In the genomic region with DNA sequence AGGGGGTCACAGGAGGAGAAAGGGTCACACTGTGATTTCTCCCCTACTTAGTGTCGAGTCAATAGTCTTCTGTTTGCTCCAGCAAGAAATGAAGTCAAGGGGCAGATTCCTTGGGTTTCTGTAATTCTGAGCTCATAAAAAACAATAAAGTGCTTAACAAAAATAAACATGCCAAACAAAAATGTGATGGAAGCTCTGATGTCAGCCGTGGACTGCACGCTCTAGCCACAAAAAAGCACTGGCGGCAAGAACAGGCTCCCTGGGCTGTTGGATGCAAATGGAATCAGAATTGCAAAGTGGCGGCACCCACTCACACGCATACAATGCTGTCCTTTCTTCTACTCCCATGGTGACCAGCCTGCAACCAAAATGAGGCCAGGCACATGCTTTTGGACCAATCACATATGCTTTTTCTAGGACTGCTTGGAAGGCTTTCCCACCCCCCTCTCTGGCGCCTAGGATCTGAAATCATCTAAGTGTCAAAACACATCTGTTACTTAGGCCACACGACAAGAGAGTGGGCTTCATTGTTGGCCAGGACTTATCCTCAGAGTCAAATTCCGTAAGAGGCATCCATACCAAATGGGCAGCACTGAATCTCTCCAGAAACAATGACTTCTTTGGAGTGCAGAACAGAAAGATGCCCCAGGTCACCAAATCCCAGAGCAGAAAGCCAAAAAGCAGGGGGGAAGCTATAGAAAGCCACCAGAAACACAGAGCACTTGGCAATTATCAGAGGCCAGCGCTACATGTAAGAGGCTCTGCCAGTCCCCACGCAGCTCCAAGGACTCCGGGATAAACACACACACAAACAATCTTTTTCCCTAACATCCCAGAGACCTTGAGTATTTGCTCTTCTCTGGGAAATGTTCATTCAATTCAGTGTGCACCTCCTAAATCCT, we compare ENCODE assay signal across 1 cellular context.
TF ChIP-seq lines count a peak whose summit lies in the region.

No MANE protein-coding gene starts in this region.

TF ChIP-seq in HEK293, 187 proteins besides CTCF, POLR2A, EP300 and RAD21 (continued from another document and continues in another):
- TF ChIP-seq ZBTB26 (tag by site-specific recombination; optimal IDR thresholded peaks at IDR 0.05) (no peak), ZNF169 (tag by site-specific recombination; IDR thresholded peaks at IDR 0.05) (no peak), KLF9 (tag by site-specific recombination; IDR thresholded peaks at IDR 0.05; ENCODE audit: low read depth) (no peak), ZNF707 (tag by site-specific recombination; IDR thresholded peaks at IDR 0.05) (no peak), ZNF311 (tag by site-specific recombination; IDR thresholded peaks at IDR 0.05; ENCODE audit: borderline replicate concordance) (no peak), ZBTB8A (tag by site-specific recombination; IDR thresholded peaks at IDR 0.05) (0 out of 2 replicates have a peak, but pooled peaks have one; percentile 27), BCL6B (tag by site-specific recombination; IDR thresholded peaks at IDR 0.05) (no peak), ZNF266 (tag by site-specific recombination; IDR thresholded peaks at IDR 0.05; ENCODE audit: low read depth) (no peak), ZNF548 (tag by site-specific recombination; IDR thresholded peaks at IDR 0.05) (no peak), ZNF146 (tag by site-specific recombination; IDR thresholded peaks at IDR 0.05) (no peak), HIC1 (tag by site-specific recombination; IDR thresholded peaks at IDR 0.05) (no peak), ZNF423 (tag by site-specific recombination; IDR thresholded peaks at IDR 0.05) (no peak), ZBTB48 (tag by site-specific recombination; IDR thresholded peaks at IDR 0.05) (peak; percentile 36; the same call in 1 of the 2 replicates), ZNF580 (tag by site-specific recombination; IDR thresholded peaks at IDR 0.05) (no peak), ZNF292 (tag by site-specific recombination; IDR thresholded peaks at IDR 0.05; ENCODE audit: borderline replicate concordance, low read depth) (no peak), ZNF394 (tag by site-specific recombination; IDR thresholded peaks at IDR 0.05; ENCODE audit: borderline replicate concordance) (no peak), ZNF214 (tag by site-specific recombination; IDR thresholded peaks at IDR 0.05; ENCODE audit: borderline replicate concordance) (no peak), ZSCAN30 (tag by site-specific recombination; IDR thresholded peaks at IDR 0.05) (no peak), ZNF391 (tag by site-specific recombination; IDR thresholded peaks at IDR 0.05; ENCODE audit: borderline replicate concordance, low read depth) (no peak), PRDM2 (tag by site-specific recombination; IDR thresholded peaks at IDR 0.05; ENCODE audit: borderline replicate concordance) (no peak), GLI2 (tag by site-specific recombination; IDR thresholded peaks at IDR 0.05; ENCODE audit: borderline replicate concordance, low read depth) (no peak), ZNF514 (tag by site-specific recombination; IDR thresholded peaks at IDR 0.05) (no peak), REPIN1 (tag by site-specific recombination; IDR thresholded peaks at IDR 0.05; ENCODE audit: low read depth) (no peak), ZNF555 (tag by site-specific recombination; conservative IDR thresholded peaks at IDR 0.05) (no peak; the same call in 1 of the 2 replicates), SP3 (tag by site-specific recombination; IDR thresholded peaks at IDR 0.05) (no peak), TCF7L2 (IDR thresholded peaks at IDR 0.05; ENCODE audit: borderline replicate concordance, low read depth, low read length) (peak; percentile 94), ZNF664 (tag by site-specific recombination; IDR thresholded peaks at IDR 0.05) (no peak), ZNF274 (IDR thresholded peaks at IDR 0.05; ENCODE audit: low read length) (no peak), ZNF274 (tag by site-specific recombination; IDR thresholded peaks at IDR 0.05; ENCODE audit: borderline replicate concordance) (no peak), ZNF530 (tag by site-specific recombination; IDR thresholded peaks at IDR 0.05; ENCODE audit: low read depth) (no peak), ZNF518A (tag by site-specific recombination; conservative IDR thresholded peaks at IDR 0.05; ENCODE audit: low read depth) (0 out of 2 replicates have a peak, but pooled peaks have one; percentile 24), GLI4 (tag by site-specific recombination; IDR thresholded peaks at IDR 0.05) (no peak), ZNF76 (tag by site-specific recombination; IDR thresholded peaks at IDR 0.05; ENCODE audit: borderline replicate concordance, low read depth) (no peak), ZNF777 (tag by site-specific recombination; IDR thresholded peaks at IDR 0.05; ENCODE audit: borderline replicate concordance) (no peak), ZNF654 (tag by site-specific recombination; IDR thresholded peaks at IDR 0.05; ENCODE audit: low read depth) (no peak), ZBTB21 (tag by site-specific recombination; IDR thresholded peaks at IDR 0.05) (no peak), ZBTB17 (tag by site-specific recombination; IDR thresholded peaks at IDR 0.05) (0 out of 2 replicates have a peak, but pooled peaks have one; percentile 23), ZNF747 (tag by site-specific recombination; IDR thresholded peaks at IDR 0.05) (no peak), ZNF138 (tag by site-specific recombination; IDR thresholded peaks at IDR 0.05; ENCODE audit: borderline replicate concordance) (no peak), ZNF501 (tag by site-specific recombination; IDR thresholded peaks at IDR 0.05) (no peak), ZNF133 (tag by site-specific recombination; IDR thresholded peaks at IDR 0.05) (no peak), ZNF354C (tag by site-specific recombination; IDR thresholded peaks at IDR 0.05; ENCODE audit: borderline replicate concordance, low read depth) (no peak), ZNF335 (tag by site-specific recombination; conservative IDR thresholded peaks at IDR 0.05) (no peak)
- TF ChIP-seq, protein P1, sequence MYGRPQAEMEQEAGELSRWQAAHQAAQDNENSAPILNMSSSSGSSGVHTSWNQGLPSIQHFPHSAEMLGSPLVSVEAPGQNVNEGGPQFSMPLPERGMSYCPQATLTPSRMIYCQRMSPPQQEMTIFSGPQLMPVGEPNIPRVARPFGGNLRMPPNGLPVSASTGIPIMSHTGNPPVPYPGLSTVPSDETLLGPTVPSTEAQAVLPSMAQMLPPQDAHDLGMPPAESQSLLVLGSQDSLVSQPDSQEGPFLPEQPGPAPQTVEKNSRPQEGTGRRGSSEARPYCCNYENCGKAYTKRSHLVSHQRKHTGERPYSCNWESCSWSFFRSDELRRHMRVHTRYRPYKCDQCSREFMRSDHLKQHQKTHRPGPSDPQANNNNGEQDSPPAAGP (tag by site-specific recombination; IDR thresholded peaks at IDR 0.05): no peak
